Comparison of ENCODE assay signal across 1 cellular context in genomic region chr18:5584751-5585417, GRCh38.
TF ChIP-seq lines count a peak whose summit lies in the region.

No MANE protein-coding gene starts in this region.

TF ChIP-seq in SK-N-SH treated with all-trans-retinoic acid at 6 μM for 48 hours, 23 proteins besides CTCF, POLR2A, EP300 and RAD21 (continued from another document):
- no peak for TF ChIP-seq TSHZ2 (CRISPR knock-in tag; IDR thresholded peaks at IDR 0.05)
- no peak for TF ChIP-seq POU6F1 (CRISPR knock-in tag; IDR thresholded peaks at IDR 0.05; ENCODE audit: borderline replicate concordance, low read depth)
- TF ChIP-seq ZFP3 (CRISPR knock-in tag; IDR thresholded peaks at IDR 0.05): no peak
- TF ChIP-seq ZC3H10 (CRISPR knock-in tag; IDR thresholded peaks at IDR 0.05): no peak
- TF ChIP-seq ARNTL (CRISPR knock-in tag; IDR thresholded peaks at IDR 0.05; ENCODE audit: borderline replicate concordance, low read depth): no peak
- no peak for TF ChIP-seq ESRRG (CRISPR knock-in tag; IDR thresholded peaks at IDR 0.05)
- TF ChIP-seq TCF4 (CRISPR knock-in tag; IDR thresholded peaks at IDR 0.05; ENCODE audit: borderline replicate concordance): no peak
- no peak for TF ChIP-seq PATZ1 (CRISPR knock-in tag; IDR thresholded peaks at IDR 0.05; ENCODE audit: borderline replicate concordance)
- TF ChIP-seq SNAI2 (CRISPR knock-in tag; IDR thresholded peaks at IDR 0.05): no peak
- no peak for TF ChIP-seq ISL1 (CRISPR knock-in tag; IDR thresholded peaks at IDR 0.05)
- no peak for TF ChIP-seq CSDC2 (CRISPR knock-in tag; IDR thresholded peaks at IDR 0.05)
- no peak for TF ChIP-seq ZNF8 (CRISPR knock-in tag; IDR thresholded peaks at IDR 0.05)
- TF ChIP-seq TOX (CRISPR knock-in tag; IDR thresholded peaks at IDR 0.05; ENCODE audit: borderline replicate concordance): no peak
- TF ChIP-seq GLIS3 (CRISPR knock-in tag; IDR thresholded peaks at IDR 0.05): no peak
- no peak for TF ChIP-seq ZNF70 (CRISPR knock-in tag; IDR thresholded peaks at IDR 0.05)
- no peak for TF ChIP-seq OSR1 (CRISPR knock-in tag; IDR thresholded peaks at IDR 0.05)
- TF ChIP-seq ZFP30 (CRISPR knock-in tag; IDR thresholded peaks at IDR 0.05): no peak
- TF ChIP-seq CSRNP3 (CRISPR knock-in tag; IDR thresholded peaks at IDR 0.05): no peak
TF ChIP-seq in SK-N-SH treated with all-trans-retinoic acid at 6 μM for 48 hours: peak in this region for 0.
